In the genomic region with DNA sequence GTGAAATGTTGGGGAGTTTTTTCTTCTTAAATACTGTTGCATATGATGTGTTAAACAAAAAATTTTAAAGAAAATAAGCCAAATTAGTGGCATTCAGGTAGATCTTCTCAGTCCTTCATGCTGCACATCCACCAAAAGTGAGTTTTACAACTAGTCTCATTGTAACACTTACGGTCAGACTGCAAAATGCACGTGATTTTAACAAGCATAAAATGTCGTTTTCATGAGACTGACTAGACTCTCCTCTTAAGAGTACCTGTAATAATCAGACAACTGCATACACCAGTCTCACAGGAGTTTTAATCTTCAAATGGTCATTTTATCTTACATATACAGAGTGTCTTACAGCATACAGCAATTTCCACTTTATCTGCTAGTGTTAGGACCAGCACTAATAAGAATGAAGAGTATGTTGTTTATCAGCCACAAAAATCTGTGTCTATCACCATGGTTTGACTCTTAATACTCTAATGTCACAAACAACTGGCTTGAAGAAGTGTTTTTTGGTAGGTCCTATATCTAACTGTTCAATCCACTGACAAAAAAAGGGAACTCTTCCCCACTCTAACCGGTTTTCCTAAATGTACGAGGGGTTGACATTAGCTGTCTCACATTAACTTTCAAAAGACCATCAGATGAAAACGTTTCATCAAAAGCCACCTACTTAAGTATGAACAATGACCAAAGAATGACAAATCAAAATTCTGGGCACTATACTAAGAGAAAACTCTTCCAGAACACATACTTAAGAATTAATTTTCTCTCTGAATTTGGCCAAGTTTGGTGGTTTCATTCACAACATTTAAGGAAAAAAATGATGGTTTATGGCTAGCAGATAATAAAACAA, we compare ENCODE assay signal across 8 cellular contexts. TPM values are rescaled to one million over a fixed set of nuclear protein-coding genes. Genes with fewer than 3 reads are reported as not detected.
DNase-seq lines count a peak whose midpoint lies in the region; ATAC-seq lines count a peak whose summit lies in the region.

No MANE protein-coding gene starts in this region.

- no peaks in the 10 kb centered on the region for H3K27me3 Mint-ChIP-seq in activated T-cell treated with anti-CD3 and anti-CD28 coated beads, Interleukin-2, amount 50 U/mL, for 24 hours
- no peaks in the 10 kb centered on the region for H3K27me3 Mint-ChIP-seq in activated T-helper 17 cell treated with anti-CD3 and anti-CD28 coated beads, Interleukin-2, amount 50 U/mL, for 72 hours
- H3K27me3 Mint-ChIP-seq in stimulated activated naive B cell treated with anti-CD40 and anti-IgM and Interleukin-4, amounts not matched to agents 10 μg/mL and 1 μg/mL and 100 μg/mL, for 72 hours: no peaks in the 10 kb centered on the region

- peak overlapping the region; percentile 87 for H3K27ac ChIP-seq in iPS-20b (ENCODE audit: low read length)

- no peak for DNase-seq in activated T-cell treated with anti-CD3 and anti-CD28 coated beads, Interleukin-2, amount 50 U/mL, for 24 hours
- DNase-seq in activated T-cell treated with anti-CD3 and anti-CD28 coated beads, Interleukin-2, amount 50 U/mL, for 1 hour: no peak
- no peak for DNase-seq in stimulated activated naive B cell treated with anti-CD40 and anti-IgM and Interleukin-4, amounts not matched to agents 10 μg/mL and 1 μg/mL and 100 μg/mL, for 72 hours
- no peak for DNase-seq in stimulated activated CD4-positive, alpha-beta T cell treated with anti-CD3 and anti-CD28 coated beads, Interleukin-4, amount 100 ng/mL, for 1 hour

- H3K27ac Mint-ChIP-seq in activated T-cell treated with anti-CD3 and anti-CD28 coated beads, Interleukin-2, amount 50 U/mL, for 24 hours: peak overlapping the region; percentile 96
- peak overlapping the region; percentile 98 for H3K27ac Mint-ChIP-seq in activated T-helper 17 cell treated with anti-CD3 and anti-CD28 coated beads, Interleukin-2, amount 50 U/mL, for 72 hours
- H3K27ac Mint-ChIP-seq in stimulated activated naive B cell treated with anti-CD40 and anti-IgM and Interleukin-4, amounts not matched to agents 10 μg/mL and 1 μg/mL and 100 μg/mL, for 72 hours: peak overlapping the region; percentile 98

- H3K9ac ChIP-seq in iPS-20b (ENCODE audit: low read depth, low read length): peak overlapping the region; percentile 93; the same call in 1 of the 2 replicates

- H3K9me3 Mint-ChIP-seq in activated T-cell treated with anti-CD3 and anti-CD28 coated beads, Interleukin-2, amount 50 U/mL, for 24 hours: no peaks in the 10 kb centered on the region
- H3K9me3 Mint-ChIP-seq in activated T-helper 17 cell treated with anti-CD3 and anti-CD28 coated beads, Interleukin-2, amount 50 U/mL, for 72 hours: no peaks in the 10 kb centered on the region
- H3K9me3 Mint-ChIP-seq in stimulated activated naive B cell treated with anti-CD40 and anti-IgM and Interleukin-4, amounts not matched to agents 10 μg/mL and 1 μg/mL and 100 μg/mL, for 72 hours: no peaks in the 10 kb centered on the region

- H3K4me1 ChIP-seq in iPS-20b (ENCODE audit: insufficient read depth, low read length): peaks cover 11% of the 10 kb centered on the region; the same call in 1 of the 2 replicates

- no peak for ATAC-seq in activated T-helper 17 cell treated with anti-CD3 and anti-CD28 coated beads, Interleukin-2, amount 50 U/mL, for 72 hours (replicated peaks)
- no peak for ATAC-seq in stimulated activated naive B cell treated with anti-CD40 and anti-IgM and Interleukin-4, amounts not matched to agents 10 μg/mL and 1 μg/mL and 100 μg/mL, for 72 hours (replicated peaks)
- ATAC-seq in GM18873 (IDR thresholded peaks at IDR 0.05; ENCODE audit: low FRiP score, unreplicated experiment): no peak
- ATAC-seq in HG02642 (IDR thresholded peaks at IDR 0.05; ENCODE audit: poor library complexity, unreplicated experiment): no peak

- peaks cover 35% of the 10 kb centered on the region for H3K36me3 Mint-ChIP-seq in activated T-cell treated with anti-CD3 and anti-CD28 coated beads, Interleukin-2, amount 50 U/mL, for 24 hours (ENCODE audit: low read depth)
- peaks cover 13% of the 10 kb centered on the region for H3K36me3 Mint-ChIP-seq in activated T-helper 17 cell treated with anti-CD3 and anti-CD28 coated beads, Interleukin-2, amount 50 U/mL, for 72 hours (ENCODE audit: low read depth)
- peaks cover 5 to 20% of the 10 kb centered on the region in 2 donors for H3K36me3 Mint-ChIP-seq in stimulated activated naive B cell treated with anti-CD40 and anti-IgM and Interleukin-4, amounts not matched to agents 10 μg/mL and 1 μg/mL and 100 μg/mL, for 72 hours

- peak overlapping the region; percentile 98 for H3K4me3 ChIP-seq in iPS-20b (ENCODE audit: low read length)

- H3K36me3 ChIP-seq in iPS-20b (ENCODE audit: insufficient read depth, low read depth, low read length): peaks cover 2% of the 10 kb centered on the region; the same call in 1 of the 2 replicates

- peak overlapping the region; percentile 94 for H3K4me3 Mint-ChIP-seq in activated T-cell treated with anti-CD3 and anti-CD28 coated beads, Interleukin-2, amount 50 U/mL, for 24 hours
- peak overlapping the region; percentile 98 for H3K4me3 Mint-ChIP-seq in activated T-helper 17 cell treated with anti-CD3 and anti-CD28 coated beads, Interleukin-2, amount 50 U/mL, for 72 hours
- H3K4me3 Mint-ChIP-seq in stimulated activated naive B cell treated with anti-CD40 and anti-IgM and Interleukin-4, amounts not matched to agents 10 μg/mL and 1 μg/mL and 100 μg/mL, for 72 hours: peak overlapping the region; percentile 90 to 99

- H3K4me1 Mint-ChIP-seq in activated T-cell treated with anti-CD3 and anti-CD28 coated beads, Interleukin-2, amount 50 U/mL, for 24 hours (ENCODE audit: low read depth): peaks cover 59% of the 10 kb centered on the region
- H3K4me1 Mint-ChIP-seq in activated T-helper 17 cell treated with anti-CD3 and anti-CD28 coated beads, Interleukin-2, amount 50 U/mL, for 72 hours: peaks cover 40% of the 10 kb centered on the region
- peaks cover 26 to 50% of the 10 kb centered on the region in 2 donors for H3K4me1 Mint-ChIP-seq in stimulated activated naive B cell treated with anti-CD40 and anti-IgM and Interleukin-4, amounts not matched to agents 10 μg/mL and 1 μg/mL and 100 μg/mL, for 72 hours

- H3K9me3 ChIP-seq in iPS-20b (ENCODE audit: insufficient read depth, low read depth, low read length): no peaks in the 10 kb centered on the region

- H3K27me3 ChIP-seq in iPS-20b (ENCODE audit: insufficient read depth, low read length): no peaks in the 10 kb centered on the region

RNA-seq across cellular contexts. Expression of a gene that starts 1.5 kb away (rescaled TPM):
- 10 to 100 TPM; 11.3 to 27.3 TPM for total RNA-seq in activated T-helper 17 cell treated with anti-CD3 and anti-CD28 coated beads, Interleukin-2, amount 50 U/mL, for 72 hours

RNA-seq across cellular contexts. Expression of a gene that starts 42.5 kb away (rescaled TPM):
- total RNA-seq in activated T-helper 17 cell treated with anti-CD3 and anti-CD28 coated beads, Interleukin-2, amount 50 U/mL, for 72 hours: 10 to 100 TPM; 12.8 to 21.7 TPM
